ENCODE assay signal across 8 cellular contexts in genomic region chr12:52050116-52050770, GRCh38. TPM values are rescaled to one million over a fixed set of nuclear protein-coding genes. Genes with fewer than 3 reads are reported as not detected.
A peak's percentile ranks its signal among the peaks of the same experiment; 100 is the strongest.
DNase-seq lines count a peak whose midpoint lies in the region; ATAC-seq and TF ChIP-seq lines count a peak whose summit lies in the region.

No MANE protein-coding gene starts in this region.

- no peaks in the 10 kb centered on the region for H3F3A ChIP-seq in SU-DHL-6 (ENCODE audit: insufficient read depth)

- H3K27me3 ChIP-seq in SU-DHL-6 (ENCODE audit: low read length) = no peaks in the 10 kb centered on the region
- H3K27me3 ChIP-seq in fibroblast of lung (ENCODE audit: control insufficient read depth, insufficient read depth, low read length) = no peaks in the 10 kb centered on the region

- H3K27ac Mint-ChIP-seq in activated naive CD4-positive, alpha-beta T cell treated with anti-CD3 and anti-CD28 coated beads, Interleukin-2, amount 10 ng/mL, durations not matched to agents 7 days and 5 days = peak overlapping the region; percentile 94

- ATAC-seq in omental fat pad (ENCODE audit: low FRiP score) = peak; percentile 57
- ATAC-seq in GM19035 (IDR thresholded peaks at IDR 0.05; ENCODE audit: unreplicated experiment) = no peak

- peaks cover 49% of the 10 kb centered on the region for H3K4me1 Mint-ChIP-seq in activated naive CD4-positive, alpha-beta T cell treated with anti-CD3 and anti-CD28 coated beads, Interleukin-2, amount 10 ng/mL, durations not matched to agents 7 days and 5 days

- H3K4me2 ChIP-seq in SU-DHL-6 (ENCODE audit: low read depth, low read length, poor library complexity, severe bottlenecking) (peak overlapping the region; percentile 56), fibroblast of lung (ENCODE audit: extremely low read depth, insufficient read depth, low read length) (peak overlapping the region; percentile 91)

- H3K36me3 Mint-ChIP-seq in activated naive CD4-positive, alpha-beta T cell treated with anti-CD3 and anti-CD28 coated beads, Interleukin-2, amount 10 ng/mL, durations not matched to agents 7 days and 5 days = no peaks in the 10 kb centered on the region

- peak overlapping the region; percentile 64 for H3K9ac ChIP-seq in SU-DHL-6 (ENCODE audit: low read length)
- peak overlapping the region; percentile 100 for H3K9ac ChIP-seq in fibroblast of lung (ENCODE audit: insufficient read depth, low read length)

- TF ChIP-seq CTCF in SU-DHL-6 (IDR thresholded peaks at IDR 0.05; ENCODE audit: insufficient read depth, low read length, poor library complexity, severe bottlenecking) (no peak), fibroblast of lung (conservative IDR thresholded peaks at IDR 0.05 in 1 of 2, IDR thresholded peaks at IDR 0.05 in 1 of 2; ENCODE audit: low read depth in 1 of 2, low read length in 2 of 2) (no peak), omental fat pad (IDR thresholded peaks at IDR 0.05) (no peak)

- CTCF ChIA-PET in activated naive CD4-positive, alpha-beta T cell treated with anti-CD3 and anti-CD28 coated beads, Interleukin-2, amount 10 ng/mL, durations not matched to agents 7 days and 5 days (lab: Charles Lee) = interaction anchor here (0.8 to 2.4 kb wide), 3 partner anchors 18 to 28 kb away, joined by 3 to 24 read pairs (median 4); no protein-coding TSS in a partner anchor

- H2AFZ ChIP-seq in SU-DHL-6 (ENCODE audit: low read depth, low read length, severe bottlenecking) = peak overlapping the region; percentile 71
- no peak overlapping the region for H2AFZ ChIP-seq in fibroblast of lung (ENCODE audit: low read length)

- H3K9me3 ChIP-seq in SU-DHL-6 (ENCODE audit: insufficient read depth, low read length) (no peaks in the 10 kb centered on the region), fibroblast of lung (ENCODE audit: control insufficient read depth, insufficient read depth, low read depth, low read length) (no peaks in the 10 kb centered on the region)

- H3K9me2 ChIP-seq in SU-DHL-6 (replicated peaks; ENCODE audit: insufficient read depth, low read length) = no peaks in the 10 kb centered on the region

- H3K79me2 ChIP-seq in SU-DHL-6 (ENCODE audit: insufficient read depth, low read length) (no peaks in the 10 kb centered on the region), fibroblast of lung (ENCODE audit: control insufficient read depth, insufficient read depth, low read length) (no peaks in the 10 kb centered on the region)

- H3K4me3 ChIP-seq in SU-DHL-6 (ENCODE audit: insufficient read depth, low read length, poor library complexity, severe bottlenecking) = peak overlapping the region; percentile 54
- H3K4me3 ChIP-seq in fibroblast of lung (replicated peaks in 1 of 4; ENCODE audit: control extremely low read depth in 1 of 4, insufficient read depth in 1 of 4, low read depth in 3 of 4, low read length in 4 of 4) = peak overlapping the region; percentile 53 to 71 (median 56)

- no peaks in the 10 kb centered on the region for H4K20me1 ChIP-seq in SU-DHL-6 (ENCODE audit: low read depth, low read length)
- H4K20me1 ChIP-seq in fibroblast of lung (ENCODE audit: control insufficient read depth, extremely low read depth, insufficient read depth, low read length) = no peaks in the 10 kb centered on the region

- H3K27ac ChIP-seq in SU-DHL-6 (ENCODE audit: low read depth, low read length) (no peak overlapping the region), fibroblast of lung (ENCODE audit: insufficient read depth, low read length) (peak overlapping the region; percentile 99)

- peaks cover 12% of the 10 kb centered on the region for H3K4me1 ChIP-seq in fibroblast of lung (ENCODE audit: control insufficient read depth, extremely low read depth, insufficient read depth, low read length)

- no peaks in the 10 kb centered on the region for H3K9me3 Mint-ChIP-seq in activated naive CD4-positive, alpha-beta T cell treated with anti-CD3 and anti-CD28 coated beads, Interleukin-2, amount 10 ng/mL, durations not matched to agents 7 days and 5 days

- H3K4me3 Mint-ChIP-seq in activated naive CD4-positive, alpha-beta T cell treated with anti-CD3 and anti-CD28 coated beads, Interleukin-2, amount 10 ng/mL, durations not matched to agents 7 days and 5 days = peak overlapping the region; percentile 83

- H3K36me3 ChIP-seq in SU-DHL-6 (ENCODE audit: low read length) = no peaks in the 10 kb centered on the region
- H3K36me3 ChIP-seq in fibroblast of lung (ENCODE audit: control insufficient read depth, insufficient read depth, low read length) = peaks cover 3% of the 10 kb centered on the region

- DNase-seq in activated naive CD4-positive, alpha-beta T cell treated with anti-CD3 and anti-CD28 coated beads, Interleukin-2, amount 10 ng/mL, durations not matched to agents 7 days and 5 days = no peak
- DNase-seq in activated naive CD4-positive, alpha-beta T cell treated with Interleukin-2 at 50 U/mL for 16 hours = no peak
- DNase-seq in fibroblast of lung (ENCODE audit: low read depth in 2 of 2) (peak in 1 of 2 donors; percentile 70), omental fat pad (ENCODE audit: low spot score) (no peak), mucosa of gallbladder (ENCODE audit: low spot score) (no peak), DMS79 (lab: John Stamatoyannopoulos, UW) (no peak)

- H3K27me3 Mint-ChIP-seq in activated naive CD4-positive, alpha-beta T cell treated with anti-CD3 and anti-CD28 coated beads, Interleukin-2, amount 10 ng/mL, durations not matched to agents 7 days and 5 days = peaks cover 22% of the 10 kb centered on the region

RNA-seq across cellular contexts. Expression of gene NR4A1, which starts 1.0 kb away (rescaled TPM):
- total RNA-seq in fibroblast of lung = 2.1 and 3.8 TPM in 2 replicates
- 4.1 and 15.9 TPM in 2 replicates for polyA plus RNA-seq in fibroblast of lung
- polyA plus RNA-seq in fibroblast of lung (2012) = 7.9 and 23.3 TPM in 2 replicates
- polyA minus RNA-seq in fibroblast of lung (ENCODE audit: low replicate concordance) = 16.6 and 62.1 TPM in 2 replicates
- 1,000 to 10,000 TPM in 1 of 4 donors, 100 to 1,000 TPM in 2, 10 to 100 TPM in 1; 74.9 to 1,106 (median 350) TPM for total RNA-seq in omental fat pad
- total RNA-seq in mucosa of gallbladder = 131 TPM

RNA-seq across cellular contexts. Expression of gene ATG101, which starts 19.5 kb away (rescaled TPM):
- total RNA-seq in fibroblast of lung (90.3 and 103 TPM in 2 replicates), omental fat pad (10 to 100 TPM; 33.6 to 65.5 (median 52.6) TPM), mucosa of gallbladder (38.6 TPM)
- polyA plus RNA-seq in fibroblast of lung = 82.2 and 82.9 TPM in 2 replicates
- 78.1 and 79.9 TPM in 2 replicates for polyA plus RNA-seq in fibroblast of lung (2012)
- polyA minus RNA-seq in fibroblast of lung (ENCODE audit: low replicate concordance) = 109 and 186 TPM in 2 replicates

RNA-seq across cellular contexts. Expression of gene SMIM41, which starts 29.3 kb away (rescaled TPM):
- total RNA-seq in fibroblast of lung (2.0 and 2.1 TPM in 2 replicates), omental fat pad (1 to 10 TPM in 3 of 4 donors, not detected in 1; 1.1 to 1.9 (median 1.1) TPM), mucosa of gallbladder (0.46 TPM)
- 1.9 and 4.8 TPM in 2 replicates for polyA plus RNA-seq in fibroblast of lung
- 1.5 and 2.8 TPM in 2 replicates for polyA plus RNA-seq in fibroblast of lung (2012)
- not detected in 2 replicates for polyA minus RNA-seq in fibroblast of lung (ENCODE audit: low replicate concordance)

RNA-seq across cellular contexts. Expression of gene TAMALIN, which starts 43.5 kb away (rescaled TPM):
- total RNA-seq in fibroblast of lung (11.3 and 12.1 TPM in 2 replicates), omental fat pad (10 to 100 TPM; 19.0 to 67.9 (median 29.5) TPM), mucosa of gallbladder (23.9 TPM)
- polyA plus RNA-seq in fibroblast of lung = 4.9 and 5.3 TPM in 2 replicates
- 6.0 and 6.7 TPM in 2 replicates for polyA plus RNA-seq in fibroblast of lung (2012)
- 7.3 and 10.0 TPM in 2 replicates for polyA minus RNA-seq in fibroblast of lung (ENCODE audit: low replicate concordance)

Comparison
In these comparisons a context has a peak if more than half of its experiments do, and no peak if none do; other contexts are left out.
1. RNA of gene NR4A1, which starts 1.0 kb away (total RNA-seq): 74.9 to 1,106 TPM in omental fat pad and 131 TPM in mucosa of gallbladder (single experiment); 2.1 to 3.8 TPM in fibroblast of lung; every median in the first group is over 10 times any median in the second.